Comparison of ENCODE assay signal across 8 cellular contexts in genomic region chr21:25607812-25608737, GRCh38. TPM values are rescaled to one million over a fixed set of nuclear protein-coding genes. Genes with fewer than 3 reads are reported as not detected.
DNase-seq lines count a peak whose midpoint lies in the region; ATAC-seq and TF ChIP-seq lines count a peak whose summit lies in the region.

No MANE protein-coding gene starts in this region.

- ATAC-seq in GM21381 (IDR thresholded peaks at IDR 0.05; ENCODE audit: unreplicated experiment) (peak; percentile 73), mucosa of descending colon (peak; percentile 90)

- no peaks in the 10 kb centered on the region for H3K9me3 ChIP-seq in mucosa of descending colon

- TF ChIP-seq CTCF in epithelial cell of proximal tubule (conservative IDR thresholded peaks at IDR 0.05; ENCODE audit: low read depth, low read length) (peak; percentile 95), mucosa of descending colon (IDR thresholded peaks at IDR 0.05) (peak; percentile 85)

- peaks cover 11% of the 10 kb centered on the region for H3K4me1 ChIP-seq in mucosa of descending colon (ENCODE audit: low read depth)

- DNase-seq in Caki2 (ENCODE audit: low read depth) (peak; percentile 78), HT1080 (ENCODE audit: low read depth) (peak; percentile 78), NOMO-1 treated with dmso at 0.1 percent for 144 hours (lab: John Stamatoyannopoulos, UW; ENCODE audit: unreplicated experiment) (peak; percentile 74), activated T-cell treated with anti-CD3 and anti-CD28 coated beads for 24 hours (ENCODE audit: low read depth) (peak; percentile 71), epithelial cell of proximal tubule (ENCODE audit: low read depth) (no peak), mucosa of descending colon (peak; percentile 82 to 83 (median 83))
- peak; percentile 42 to 65 for DNase-seq in stimulated activated CD8-positive, alpha-beta memory T cell treated with anti-CD3 and anti-CD28 coated beads, Interleukin-2, amount 100 ng/mL, for 48 hours (ENCODE audit: low read depth in 2 of 2)

- H3K4me3 ChIP-seq in epithelial cell of proximal tubule (ENCODE audit: low read depth, low read length), result peak overlapping the region; percentile 69
- peak overlapping the region; percentile 64 for H3K4me3 ChIP-seq in mucosa of descending colon

- intact Hi-C loops in mucosa of descending colon (cut with DNase I, micrococcal nuclease), result loop anchor here (5.0 kb wide), 2 partner anchors 99 to 564 kb away; partner anchors contain the start of gene APP (in 1 of the 2)

- H3K36me3 ChIP-seq in mucosa of descending colon (ENCODE audit: low read depth), result no peaks in the 10 kb centered on the region

- in situ Hi-C loops in Caki2 (cut with HindIII; ENCODE audit: low pct_unique_long_range_greater_than_20kb, low sequenced_read_pairs), result no loop called here

RNA-seq across cellular contexts. Expression of gene MRPL39, which starts 0.8 kb away (rescaled TPM):
- total RNA-seq in Caki2 (2014; rRNA removed; shearing (Covaris generic); ENCODE audit: low replicate concordance), result 52.5 and 81.7 TPM in 2 replicates
- total RNA-seq in HT1080 (2014; rRNA removed; shearing (Covaris generic)), result 51.9 and 53.4 TPM in 2 replicates
- polyA plus RNA-seq in HT1080 (2015; cell fraction: cytosol; rRNA removed), result 42.7 and 44.0 TPM in 2 replicates
- polyA plus RNA-seq in HT1080 (2015; cell fraction: nucleus; rRNA removed), result 31.5 and 38.3 TPM in 2 replicates
- 62.8 and 65.4 TPM in 2 replicates for total RNA-seq in epithelial cell of proximal tubule
- 10 to 100 TPM; 21.6 to 27.9 (median 22.1) TPM for total RNA-seq in mucosa of descending colon

RNA-seq across cellular contexts. Expression of gene JAM2, which starts 31.0 kb away (rescaled TPM):
- total RNA-seq in Caki2 (2014; rRNA removed; shearing (Covaris generic); ENCODE audit: low replicate concordance), result not detected in 2 replicates
- total RNA-seq in HT1080 (2014; rRNA removed; shearing (Covaris generic)), result 0.08 TPM in 1 of 2 replicates, not detected in the other
- 0.13 and 0.51 TPM in 2 replicates for polyA plus RNA-seq in HT1080 (2015; cell fraction: cytosol; rRNA removed)
- 0.38 and 0.62 TPM in 2 replicates for polyA plus RNA-seq in HT1080 (2015; cell fraction: nucleus; rRNA removed)
- total RNA-seq in epithelial cell of proximal tubule (0.12 and 0.14 TPM in 2 replicates), mucosa of descending colon (10 to 100 TPM in 1 of 3 donors, 1 to 10 TPM in 2; 6.5 to 23.0 (median 8.3) TPM)
